Comparison of ENCODE assay signal across 8 cellular contexts in genomic region chr17:32341141-32341856, GRCh38. TPM values are rescaled to one million over a fixed set of nuclear protein-coding genes. Genes with fewer than 3 reads are reported as not detected.
A peak's percentile ranks its signal among the peaks of the same experiment; 100 is the strongest.
DNase-seq lines count a peak whose midpoint lies in the region; ATAC-seq and TF ChIP-seq lines count a peak whose summit lies in the region.

No MANE protein-coding gene starts in this region.

- no peaks in the 10 kb centered on the region for H3K9me3 ChIP-seq in DND-41 (ENCODE audit: insufficient read depth, low read length, severe bottlenecking)
- H3K9me3 ChIP-seq in H9 (ENCODE audit: control insufficient read depth, low read depth, low read length) = no peaks in the 10 kb centered on the region
- H3K9me3 ChIP-seq in NT2/D1 (ENCODE audit: insufficient read depth, low read length) = no peaks in the 10 kb centered on the region

- no peak overlapping the region for H3K18ac ChIP-seq in H9 (ENCODE audit: insufficient read length, low read depth, low read length)

- H3K79me2 ChIP-seq in DND-41 (ENCODE audit: insufficient read depth, low read length) (peaks cover 18% of the 10 kb centered on the region), H9 (ENCODE audit: insufficient read depth, low read length) (no peaks in the 10 kb centered on the region)

- H3K4me1 Mint-ChIP-seq in H9 = peaks cover 11 to 16% of the 10 kb centered on the region in 2 experiments
- peaks cover 10% of the 10 kb centered on the region for H3K4me1 Mint-ChIP-seq in progenitor cell of endocrine pancreas (ENCODE audit: low read depth)

- TF ChIP-seq CTCF in DND-41 (IDR thresholded peaks at IDR 0.05; ENCODE audit: borderline replicate concordance, extremely low read depth, low read length, poor library complexity, severe bottlenecking) = peak; percentile 39
- TF ChIP-seq CTCF in H9 (conservative IDR thresholded peaks at IDR 0.05) = no peak; the same call in 2 of the 3 replicates
- peak; percentile 32 for TF ChIP-seq CTCF in progenitor cell of endocrine pancreas (IDR thresholded peaks at IDR 0.05; ENCODE audit: unreplicated experiment)

- no peak overlapping the region for H4K91ac ChIP-seq in H9 (ENCODE audit: insufficient read length, low read depth, low read length)

- peaks cover 26% of the 10 kb centered on the region for H3K36me3 ChIP-seq in DND-41 (ENCODE audit: insufficient read depth, low read length)
- H3K36me3 ChIP-seq in NT2/D1 (ENCODE audit: insufficient read depth, insufficient read length, low read length) = peaks cover 24% of the 10 kb centered on the region

- H2BK5ac ChIP-seq in H9 (ENCODE audit: insufficient read length, low read length) = no peak overlapping the region

- H3K23ac ChIP-seq in H9 (ENCODE audit: insufficient read length, low read depth, low read length) = no peak overlapping the region

- H2BK12ac ChIP-seq in H9 (ENCODE audit: insufficient read length, low read depth, low read length) = no peak overlapping the region

- H3K4ac ChIP-seq in H9 (ENCODE audit: low read depth, low read length) = no peak overlapping the region

- no peak overlapping the region for H2AK5ac ChIP-seq in H9 (ENCODE audit: insufficient read length, low read length)

- no peak overlapping the region for H2BK15ac ChIP-seq in H9 (ENCODE audit: low read depth, low read length)

- H3K9ac ChIP-seq in DND-41 (ENCODE audit: low read depth, low read length) (peak overlapping the region; percentile 78), H9 (ENCODE audit: extremely low read depth, insufficient read length, low read length) (peak overlapping the region; percentile 71), NT2/D1 (ENCODE audit: insufficient read length, low read depth) (peak overlapping the region; percentile 96)

- no peak overlapping the region for H2BK120ac ChIP-seq in H9 (ENCODE audit: low read depth, low read length, poor library complexity, severe bottlenecking)

- peaks cover 25% of the 10 kb centered on the region for H3K4me1 ChIP-seq in DND-41 (ENCODE audit: insufficient read depth, low read length)
- H3K4me1 ChIP-seq in H9 (ENCODE audit: insufficient read depth, low read length) = peaks cover 3% of the 10 kb centered on the region; the same call in 1 of the 2 replicates
- no peaks in the 10 kb centered on the region for H3K4me1 ChIP-seq in NT2/D1 (ENCODE audit: insufficient read depth, insufficient read length)

- H2AFZ ChIP-seq in DND-41 (ENCODE audit: low read depth, low read length) (peak overlapping the region; percentile 99), H9 (ENCODE audit: low read length) (no peak overlapping the region)

- H3K27ac Mint-ChIP-seq in H9 = peak overlapping the region; percentile 92 to 99 (median 97)
- peak overlapping the region; percentile 95 for H3K27ac Mint-ChIP-seq in progenitor cell of endocrine pancreas

- DNase-seq in DND-41 (peak; percentile 37), H9 (no peak), NT2/D1 (ENCODE audit: low read depth, low spot score) (no peak), globus pallidus (ENCODE audit: low spot score) (peak; percentile 22), progenitor cell of endocrine pancreas (ENCODE audit: low spot score, unreplicated experiment) (no peak), NCI-H1048 (lab: John Stamatoyannopoulos, UW) (no peak)
- peak; percentile 80 for DNase-seq in activated effector memory CD4-positive, alpha-beta T cell treated with anti-CD3 and anti-CD28 coated beads, Interleukin-2, amount 50 U/mL, for 16 hours

- no peaks in the 10 kb centered on the region for H3K79me1 ChIP-seq in H9 (ENCODE audit: insufficient read depth, low read depth, low read length, poor library complexity, severe bottlenecking)

- H3K56ac ChIP-seq in H9 (ENCODE audit: insufficient read length, low read depth, low read length) = no peak overlapping the region

- H4K8ac ChIP-seq in H9 (replicated peaks; ENCODE audit: insufficient read length, low read depth, low read length) = no peak overlapping the region

- H3K27me3 ChIP-seq in DND-41 (ENCODE audit: insufficient read depth, low read length, poor library complexity) (no peaks in the 10 kb centered on the region), H9 (ENCODE audit: insufficient read depth, low read length) (no peaks in the 10 kb centered on the region), NT2/D1 (ENCODE audit: insufficient read depth, insufficient read length) (no peaks in the 10 kb centered on the region)

- H3K4me2 ChIP-seq in DND-41 (ENCODE audit: insufficient read depth, low read length) (peak overlapping the region; percentile 78), H9 (ENCODE audit: insufficient read depth, insufficient read length, low read length) (peak overlapping the region; percentile 41)

- H3K4me3 ChIP-seq in DND-41 (ENCODE audit: low read depth in 1 of 2, low read length in 2 of 2) = peak overlapping the region; percentile 53 to 76; a peak in 3 of 4 replicates
- H3K4me3 ChIP-seq in NT2/D1 (ENCODE audit: insufficient read length, low read depth) = peak overlapping the region; percentile 77

- H3K27me3 Mint-ChIP-seq in H9 (ENCODE audit: low read depth) (no peaks in the 10 kb centered on the region), progenitor cell of endocrine pancreas (no peaks in the 10 kb centered on the region)

- H2BK20ac ChIP-seq in H9 (ENCODE audit: low read depth, low read length, poor library complexity, severe bottlenecking) = no peak overlapping the region

- no peak overlapping the region for H3T11ph ChIP-seq in H9 (ENCODE audit: low read length)

- peak overlapping the region; percentile 91 for H3K27ac ChIP-seq in DND-41 (ENCODE audit: low read length)
- no peak overlapping the region for H3K27ac ChIP-seq in H9 (ENCODE audit: insufficient read length, low read depth, low read length)

- H3K36me3 Mint-ChIP-seq in H9 (ENCODE audit: insufficient read depth in 1 of 3, low read depth in 3 of 3) (peaks cover 2 to 30% (median 25%) of the 10 kb centered on the region in 3 experiments; a peak in 6 of 7 replicates), progenitor cell of endocrine pancreas (ENCODE audit: insufficient read depth) (peaks cover 2% of the 10 kb centered on the region)

- H3K4me3 Mint-ChIP-seq in H9 = peak overlapping the region; percentile 96 to 99
- peak overlapping the region; percentile 91 for H3K4me3 Mint-ChIP-seq in progenitor cell of endocrine pancreas (ENCODE audit: low read depth)

- H3K14ac ChIP-seq in H9 (ENCODE audit: insufficient read depth, low read length) = 0 out of 2 replicates have a peak overlapping the region, but pooled peaks have one; percentile 26

- no peaks in the 10 kb centered on the region for H4K20me1 ChIP-seq in DND-41 (ENCODE audit: insufficient read depth, low read length)
- no peaks in the 10 kb centered on the region for H4K20me1 ChIP-seq in H9 (ENCODE audit: control insufficient read depth, insufficient read depth, insufficient read length)

- no peak overlapping the region for H4K5ac ChIP-seq in H9 (ENCODE audit: insufficient read length, low read depth, low read length)

- peak; percentile 38; the same call in 2 of the 3 replicates for ATAC-seq in DND-41 (ENCODE audit: insufficient read depth, low read depth)
- no peak for ATAC-seq in GM19324 (IDR thresholded peaks at IDR 0.05; ENCODE audit: low FRiP score, unreplicated experiment)

- H3K9me3 Mint-ChIP-seq in H9 (no peaks in the 10 kb centered on the region), progenitor cell of endocrine pancreas (ENCODE audit: low read depth) (no peaks in the 10 kb centered on the region)

- no CpG with 5 or more reads among the region's 13 CpGs for WGBS in H9 (ENCODE audit: extremely low coverage, insufficient read length, low lambda C conversion rate)

- peaks cover 4% of the 10 kb centered on the region for H3K23me2 ChIP-seq in H9 (ENCODE audit: insufficient read length, low read depth, low read length, poor library complexity, severe bottlenecking)

RNA-seq across cellular contexts. Expression of gene C17orf75, which starts 0.7 kb away (rescaled TPM):
- total RNA-seq in H9 (2021) = 37.4 and 40.4 TPM in 2 replicates
- total RNA-seq in progenitor cell of endocrine pancreas = 39.1 TPM in 2 replicates

RNA-seq across cellular contexts. Expression of gene ZNF207, which starts 8.7 kb away (rescaled TPM):
- total RNA-seq in H9 (2021) = 283 and 296 TPM in 2 replicates
- 226 and 240 TPM in 2 replicates for total RNA-seq in progenitor cell of endocrine pancreas

Comparison
In these comparisons a context has a peak if more than half of its experiments do, and no peak if none do; other contexts are left out.
1. DNase-seq: peak in DND-41 (single experiment), activated effector memory CD4-positive, alpha-beta T cell treated with anti-CD3 and anti-CD28 coated beads, Interleukin-2, amount 50 U/mL, for 16 hours (single experiment) and globus pallidus (single experiment); none in H9 (single experiment), NT2/D1 (single experiment), progenitor cell of endocrine pancreas (single experiment) and NCI-H1048 (single experiment).
2. Peak in every context shown above with its lines, with median percentiles within 50 percentile points of each other: H3K9ac ChIP-seq.